Comparison of ENCODE assay signal across 9 cellular contexts in the genomic region with DNA sequence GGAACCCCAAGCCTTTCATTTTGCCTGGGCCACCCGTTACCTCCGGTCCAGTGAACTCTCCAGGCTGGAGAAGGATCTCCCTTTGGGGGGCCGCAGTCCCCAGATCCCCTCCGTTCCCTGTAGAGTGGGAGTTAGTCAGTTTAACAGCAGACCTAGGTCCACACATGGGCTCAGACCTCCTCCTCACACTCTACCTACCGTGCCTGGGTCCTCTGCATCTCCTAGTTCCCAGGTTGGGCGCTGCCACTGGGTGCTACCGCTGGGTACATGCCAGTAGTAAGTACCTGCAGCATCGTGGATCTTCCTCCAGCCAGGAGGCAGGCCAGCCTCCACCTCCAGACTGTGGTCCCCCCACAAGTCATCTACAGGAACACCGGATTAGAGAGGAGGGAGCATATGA. TPM values are rescaled to one million over a fixed set of nuclear protein-coding genes. Genes with fewer than 3 reads are reported as not detected.
A peak's percentile ranks its signal among the peaks of the same experiment; 100 is the strongest.
DNase-seq lines count a peak whose midpoint lies in the region; ATAC-seq, FAIRE-seq and TF ChIP-seq lines count a peak whose summit lies in the region.
"Had no signal": no experiment of that assay in that cellular context is flagged by ENCODE, and none has a peak within 500 bp of the region (broad histone marks: within the 10 kb centered on the region; RNA-seq: fewer than 3 reads in every experiment).

No MANE protein-coding gene starts in this region.

- no peaks in the 10 kb centered on the region for H3K79me2 ChIP-seq in HepG2 (ENCODE audit: insufficient read depth, low read length)

- peaks cover 29% of the 10 kb centered on the region for H3K36me3 ChIP-seq in adipocyte (ENCODE audit: control insufficient read depth, insufficient read depth, low read length, severe bottlenecking)
- H3K36me3 ChIP-seq in HepG2 (replicated peaks in 1 of 2; ENCODE audit: control insufficient read depth in 1 of 2, insufficient read depth in 2 of 2, low read length in 2 of 2): no peaks in the 10 kb centered on the region
- peaks cover 19% of the 10 kb centered on the region for H3K36me3 ChIP-seq in thymus (ENCODE audit: control insufficient read depth, insufficient read depth)

- ATAC-seq in HepG2: peak; percentile 8; the same call in 2 of the 3 replicates
- ATAC-seq in HG02884 (IDR thresholded peaks at IDR 0.05; ENCODE audit: unreplicated experiment): no peak

- TF ChIP-seq POLR2A in HepG2 (IDR thresholded peaks at IDR 0.05; ENCODE audit: insufficient read depth in 1 of 2, low read depth in 2 of 2, low read length in 2 of 2): no peak

- peak overlapping the region; percentile 90 for H3K4me2 ChIP-seq in HepG2 (ENCODE audit: low read depth, low read length)

- H3K4me3 ChIP-seq in adipocyte (ENCODE audit: low read length) (peak overlapping the region; percentile 97), HepG2 (replicated peaks in 1 of 3; ENCODE audit: insufficient read depth in 1 of 3, low read depth in 2 of 3, low read length in 3 of 3) (peak overlapping the region in 2 of 3 experiments; percentile 46 to 70; a peak in 3 of 6 replicates), thymus (ENCODE audit: low read length) (peak overlapping the region; percentile 69)

- intact Hi-C loops in HepG2 (cut with micrococcal nuclease; ENCODE audit: unreplicated experiment): no loop called here

- TF ChIP-seq EP300 in HepG2 (IDR thresholded peaks at IDR 0.05; ENCODE audit: low read depth in 2 of 2, low read length in 2 of 2) (no peak), HepG2 (CRISPR knock-in tag; IDR thresholded peaks at IDR 0.05; ENCODE audit: borderline replicate concordance) (no peak)

- H3K4me1 ChIP-seq in adipocyte (ENCODE audit: control insufficient read depth, insufficient read depth, low read length) (peaks cover 31% of the 10 kb centered on the region), HepG2 (ENCODE audit: insufficient read depth, low read length) (peaks cover 18% of the 10 kb centered on the region), thymus (ENCODE audit: control insufficient read depth, insufficient read depth, low read length) (peaks cover 22% of the 10 kb centered on the region)

- H3K27ac ChIP-seq in HepG2 (ENCODE audit: extremely low read length, insufficient read depth, low read length) (no peak overlapping the region), thymus (ENCODE audit: low read depth) (no peak overlapping the region)

- 44% methylated on average over 8 of the region's 9 CpGs for WGBS in HepG2 (ENCODE audit: low lambda C conversion rate)
- WGBS in thymus: 87% methylated on average over 9 of the region's 9 CpGs

- TF ChIP-seq CTCF in HepG2 (CRISPR knock-in tag; IDR thresholded peaks at IDR 0.05): no peak

- BruUV-seq in HepG2 (replicated peaks; lab: Mats Ljungman, UMichigan): no TSS peak

- CTCF ChIA-PET in HepG2 (lab: Yijun Ruan, JAX; ENCODE audit: low intra/inter-chr PET ratio, low total read pairs): no interaction called here

- H4K20me1 ChIP-seq in HepG2 (ENCODE audit: insufficient read depth, low read length): no peaks in the 10 kb centered on the region

- in situ Hi-C loops in HepG2 (cut with HindIII; ENCODE audit: extremely low pct_ligation_motif_present, low pct_unique_long_range_greater_than_20kb): loop anchor here (5.0 to 10.0 kb wide), 2 partner anchors 69 to 161 kb away; a partner anchor contains a TSS

- DNase-seq in activated CD8-positive, alpha-beta memory T cell treated with anti-CD3 and anti-CD28 coated beads, Interleukin-2, amount 50 U/mL, for 48 hours: peak; percentile 56
- no peak for DNase-seq in activated CD8-positive, alpha-beta memory T cell treated with anti-CD3 and anti-CD28 coated beads, Interleukin-2, amount 50 U/mL, for 4 hours
- DNase-seq in adipocyte (ENCODE audit: low read depth) (no peak), HepG2 (ENCODE audit: low spot score) (no peak), hippocampal formation (lab: John Stamatoyannopoulos, UW) (no peak), UCSD-AML1 (lab: John Stamatoyannopoulos, UW; ENCODE audit: unreplicated experiment) (no peak)
- DNase-seq: SHP77 treated with DMSO at 0.1 percent for 48 hours had no signal

- POLR2A ChIA-PET in HepG2 (lab: Yijun Ruan, JAX): interaction anchor here (0.9 to 1.5 kb wide), 4 partner anchors 17 to 162 kb away, joined by 3 to 11 read pairs (median 6); a partner anchor contains a TSS

- no peak overlapping the region for H2AFZ ChIP-seq in HepG2 (ENCODE audit: low read length)

- peak overlapping the region; percentile 94 for H3K9ac ChIP-seq in adipocyte (ENCODE audit: low read length)
- peak overlapping the region; percentile 19; the same call in 1 of the 2 replicates for H3K9ac ChIP-seq in HepG2 (ENCODE audit: insufficient read depth, low read depth, low read length)

- no peaks in the 10 kb centered on the region for H3K9me3 ChIP-seq in adipocyte (ENCODE audit: control insufficient read depth, low read length)
- H3K9me3 ChIP-seq in HepG2 (ENCODE audit: low read length): no peaks in the 10 kb centered on the region
- H3K9me3 ChIP-seq in thymus (ENCODE audit: control insufficient read depth): no peaks in the 10 kb centered on the region

- TF ChIP-seq RAD21 in HepG2 (CRISPR knock-in tag; IDR thresholded peaks at IDR 0.05): no peak

- H3K27me3 ChIP-seq in adipocyte (replicated peaks; ENCODE audit: control insufficient read depth, insufficient read depth, low read length) (no peaks in the 10 kb centered on the region), HepG2 (ENCODE audit: control insufficient read depth in 1 of 2, insufficient read depth in 2 of 2, low read length in 2 of 2) (peaks cover 0 to 5% of the 10 kb centered on the region in 2 experiments; a peak in 1 of 5 replicates), thymus (ENCODE audit: control insufficient read depth, insufficient read depth) (no peaks in the 10 kb centered on the region)

- FAIRE-seq in HepG2 (lab: Jason Lieb, UNC): no peak

RNA-seq across cellular contexts. Expression of a gene that starts 0.8 kb away (rescaled TPM):
- 0.22 and 0.38 TPM in 2 replicates for total RNA-seq in HepG2 (2016; rRNA removed; fragmentation: Illumina TruSeq; extraction: Trizol)
- total RNA-seq in HepG2 (2016; cell fraction: cytosol; rRNA removed; fragmentation: Illumina TruSeq; extraction: Trizol; ENCODE audit: low read depth): not detected in 2 replicates
- 0.24 TPM in 1 of 2 replicates, not detected in the other for total RNA-seq in HepG2 (2016; cell fraction: insoluble cytoplasmic fraction; rRNA removed; fragmentation: Illumina TruSeq; extraction: Trizol)
- total RNA-seq in HepG2 (2016; cell fraction: membrane; rRNA removed; fragmentation: Illumina TruSeq; extraction: Trizol): not detected in 2 replicates
- total RNA-seq in HepG2 (2016; cell fraction: nucleus; rRNA removed; fragmentation: Illumina TruSeq; extraction: Trizol): 0.43 and 0.78 TPM in 2 replicates
- polyA plus RNA-seq in HepG2 (2011; rRNA removed) (0.78 and 1.4 TPM in 2 replicates), thymus (51.2 TPM)
- polyA plus RNA-seq in HepG2 (2011; cell fraction: cytosol; rRNA removed): 0.17 and 0.21 TPM in 2 replicates
- polyA plus RNA-seq in HepG2 (2011; cell fraction: nucleus; rRNA removed): 9.0 and 9.1 TPM in 2 replicates
- 0.38 and 0.51 TPM in 2 replicates for polyA plus RNA-seq in HepG2 (2012)
- polyA plus RNA-seq in HepG2 (2016; cell fraction: cytosol; fragmentation: Illumina TruSeq; extraction: Trizol; ENCODE audit: low read depth): not detected in 2 replicates
- polyA plus RNA-seq in HepG2 (2016; cell fraction: insoluble cytoplasmic fraction; fragmentation: Illumina TruSeq; extraction: Trizol; ENCODE audit: low read depth): not detected in 2 replicates
- not detected in 2 replicates for polyA plus RNA-seq in HepG2 (2016; cell fraction: membrane; fragmentation: Illumina TruSeq; extraction: Trizol; ENCODE audit: low read depth)
- polyA plus RNA-seq in HepG2 (2016; cell fraction: nucleus; fragmentation: Illumina TruSeq; extraction: Trizol; ENCODE audit: insufficient read depth, low read depth): 1.9 and 2.0 TPM in 2 replicates
- polyA minus RNA-seq in HepG2 (2011; rRNA and poly(A)+ RNA removed; ENCODE audit: low replicate concordance): 0.68 and 26.5 TPM in 2 replicates
- polyA minus RNA-seq in HepG2 (2011; cell fraction: cytosol; rRNA and poly(A)+ RNA removed): 0.70 TPM in 1 of 2 replicates, not detected in the other
- polyA minus RNA-seq in HepG2 (2011; cell fraction: nucleus; rRNA and poly(A)+ RNA removed): 1.3 and 3.2 TPM in 2 replicates

RNA-seq across cellular contexts. Expression of a gene that starts 1.1 kb away (rescaled TPM):
- total RNA-seq in HepG2 (2016; rRNA removed; fragmentation: Illumina TruSeq; extraction: Trizol): 0.71 and 0.95 TPM in 2 replicates
- total RNA-seq in HepG2 (2016; cell fraction: cytosol; rRNA removed; fragmentation: Illumina TruSeq; extraction: Trizol; ENCODE audit: low read depth): 0.18 and 0.20 TPM in 2 replicates
- 0.55 and 1.4 TPM in 2 replicates for total RNA-seq in HepG2 (2016; cell fraction: insoluble cytoplasmic fraction; rRNA removed; fragmentation: Illumina TruSeq; extraction: Trizol)
- 1.3 TPM in 2 replicates for total RNA-seq in HepG2 (2016; cell fraction: membrane; rRNA removed; fragmentation: Illumina TruSeq; extraction: Trizol)
- total RNA-seq in HepG2 (2016; cell fraction: nucleus; rRNA removed; fragmentation: Illumina TruSeq; extraction: Trizol): 0.50 and 1.2 TPM in 2 replicates
- polyA plus RNA-seq in HepG2 (2011; rRNA removed) (4.0 and 5.0 TPM in 2 replicates), thymus (28.0 TPM)
- polyA plus RNA-seq in HepG2 (2011; cell fraction: cytosol; rRNA removed): 2.0 and 2.4 TPM in 2 replicates
- polyA plus RNA-seq in HepG2 (2011; cell fraction: nucleus; rRNA removed): 1.8 and 2.8 TPM in 2 replicates
- polyA plus RNA-seq in HepG2 (2012): 1.7 and 2.1 TPM in 2 replicates
- 0.37 and 0.50 TPM in 2 replicates for polyA plus RNA-seq in HepG2 (2016; cell fraction: cytosol; fragmentation: Illumina TruSeq; extraction: Trizol; ENCODE audit: low read depth)
- 1.2 and 1.3 TPM in 2 replicates for polyA plus RNA-seq in HepG2 (2016; cell fraction: insoluble cytoplasmic fraction; fragmentation: Illumina TruSeq; extraction: Trizol; ENCODE audit: low read depth)
- 1.8 TPM in 2 replicates for polyA plus RNA-seq in HepG2 (2016; cell fraction: membrane; fragmentation: Illumina TruSeq; extraction: Trizol; ENCODE audit: low read depth)
- 1.0 and 1.4 TPM in 2 replicates for polyA plus RNA-seq in HepG2 (2016; cell fraction: nucleus; fragmentation: Illumina TruSeq; extraction: Trizol; ENCODE audit: insufficient read depth, low read depth)
- polyA minus RNA-seq in HepG2 (2011; rRNA and poly(A)+ RNA removed; ENCODE audit: low replicate concordance): 4.2 and 169 TPM in 2 replicates
- polyA minus RNA-seq in HepG2 (2011; cell fraction: cytosol; rRNA and poly(A)+ RNA removed): 0.79 TPM in 2 replicates
- polyA minus RNA-seq in HepG2 (2011; cell fraction: nucleus; rRNA and poly(A)+ RNA removed): 1.0 and 1.5 TPM in 2 replicates

RNA-seq across cellular contexts. Expression of a gene that starts 6.3 kb away (rescaled TPM):
- 32.8 and 38.1 TPM in 2 replicates for total RNA-seq in HepG2 (2016; rRNA removed; fragmentation: Illumina TruSeq; extraction: Trizol)
- 39.0 and 47.9 TPM in 2 replicates for total RNA-seq in HepG2 (2016; cell fraction: cytosol; rRNA removed; fragmentation: Illumina TruSeq; extraction: Trizol; ENCODE audit: low read depth)
- total RNA-seq in HepG2 (2016; cell fraction: insoluble cytoplasmic fraction; rRNA removed; fragmentation: Illumina TruSeq; extraction: Trizol): 31.9 and 32.7 TPM in 2 replicates
- total RNA-seq in HepG2 (2016; cell fraction: membrane; rRNA removed; fragmentation: Illumina TruSeq; extraction: Trizol): 39.6 and 41.8 TPM in 2 replicates
- 15.1 and 15.3 TPM in 2 replicates for total RNA-seq in HepG2 (2016; cell fraction: nucleus; rRNA removed; fragmentation: Illumina TruSeq; extraction: Trizol)
- polyA plus RNA-seq in HepG2 (2011; rRNA removed): 14.2 and 15.6 TPM in 2 replicates
- polyA plus RNA-seq in HepG2 (2011; cell fraction: cytosol; rRNA removed): 16.8 and 19.0 TPM in 2 replicates
- 9.8 and 10.4 TPM in 2 replicates for polyA plus RNA-seq in HepG2 (2011; cell fraction: nucleus; rRNA removed)
- polyA plus RNA-seq in HepG2 (2012): 11.6 and 17.9 TPM in 2 replicates
- 62.2 and 65.0 TPM in 2 replicates for polyA plus RNA-seq in HepG2 (2016; cell fraction: cytosol; fragmentation: Illumina TruSeq; extraction: Trizol; ENCODE audit: low read depth)
- 33.8 and 43.4 TPM in 2 replicates for polyA plus RNA-seq in HepG2 (2016; cell fraction: insoluble cytoplasmic fraction; fragmentation: Illumina TruSeq; extraction: Trizol; ENCODE audit: low read depth)
- 38.5 and 50.1 TPM in 2 replicates for polyA plus RNA-seq in HepG2 (2016; cell fraction: membrane; fragmentation: Illumina TruSeq; extraction: Trizol; ENCODE audit: low read depth)
- polyA plus RNA-seq in HepG2 (2016; cell fraction: nucleus; fragmentation: Illumina TruSeq; extraction: Trizol; ENCODE audit: insufficient read depth, low read depth): 26.2 and 27.3 TPM in 2 replicates
- polyA minus RNA-seq in HepG2 (2011; rRNA and poly(A)+ RNA removed; ENCODE audit: low replicate concordance): 8.3 and 20.3 TPM in 2 replicates
- 8.6 and 9.0 TPM in 2 replicates for polyA minus RNA-seq in HepG2 (2011; cell fraction: cytosol; rRNA and poly(A)+ RNA removed)
- polyA minus RNA-seq in HepG2 (2011; cell fraction: nucleus; rRNA and poly(A)+ RNA removed): 10.8 and 11.3 TPM in 2 replicates
- polyA plus RNA-seq in thymus: 46.3 TPM

RNA-seq across cellular contexts. Expression of a gene that starts 16.1 kb away (rescaled TPM):
- 1.7 and 1.9 TPM in 2 replicates for total RNA-seq in HepG2 (2016; rRNA removed; fragmentation: Illumina TruSeq; extraction: Trizol)
- total RNA-seq in HepG2 (2016; cell fraction: cytosol; rRNA removed; fragmentation: Illumina TruSeq; extraction: Trizol; ENCODE audit: low read depth): 0.91 and 1.5 TPM in 2 replicates
- 0.37 and 1.7 TPM in 2 replicates for total RNA-seq in HepG2 (2016; cell fraction: insoluble cytoplasmic fraction; rRNA removed; fragmentation: Illumina TruSeq; extraction: Trizol)
- total RNA-seq in HepG2 (2016; cell fraction: membrane; rRNA removed; fragmentation: Illumina TruSeq; extraction: Trizol): 1.1 and 1.7 TPM in 2 replicates
- not detected in 2 replicates for total RNA-seq in HepG2 (2016; cell fraction: nucleus; rRNA removed; fragmentation: Illumina TruSeq; extraction: Trizol)
- polyA plus RNA-seq in HepG2 (2011; rRNA removed) (0.31 and 0.61 TPM in 2 replicates), thymus (48.7 TPM)
- 0.54 and 0.85 TPM in 2 replicates for polyA plus RNA-seq in HepG2 (2011; cell fraction: cytosol; rRNA removed)
- 1.5 and 2.3 TPM in 2 replicates for polyA plus RNA-seq in HepG2 (2011; cell fraction: nucleus; rRNA removed)
- 1.8 and 6.3 TPM in 2 replicates for polyA plus RNA-seq in HepG2 (2012)
- 1.5 TPM in 2 replicates for polyA plus RNA-seq in HepG2 (2016; cell fraction: cytosol; fragmentation: Illumina TruSeq; extraction: Trizol; ENCODE audit: low read depth)
- polyA plus RNA-seq in HepG2 (2016; cell fraction: insoluble cytoplasmic fraction; fragmentation: Illumina TruSeq; extraction: Trizol; ENCODE audit: low read depth): 0.44 and 2.1 TPM in 2 replicates
- polyA plus RNA-seq in HepG2 (2016; cell fraction: membrane; fragmentation: Illumina TruSeq; extraction: Trizol; ENCODE audit: low read depth): 2.5 and 3.0 TPM in 2 replicates
- 9.1 and 9.5 TPM in 2 replicates for polyA plus RNA-seq in HepG2 (2016; cell fraction: nucleus; fragmentation: Illumina TruSeq; extraction: Trizol; ENCODE audit: insufficient read depth, low read depth)
- polyA minus RNA-seq in HepG2 (2011; rRNA and poly(A)+ RNA removed; ENCODE audit: low replicate concordance): 2.0 TPM in 1 of 2 replicates, not detected in the other
- 1.1 and 1.2 TPM in 2 replicates for polyA minus RNA-seq in HepG2 (2011; cell fraction: cytosol; rRNA and poly(A)+ RNA removed)
- polyA minus RNA-seq in HepG2 (2011; cell fraction: nucleus; rRNA and poly(A)+ RNA removed): not detected in 2 replicates
